12 cellular contexts compared by ENCODE assay signal in genomic region chr13:73717632-73718031, GRCh38.
DNase-seq lines count a peak whose midpoint lies in the region; ATAC-seq and TF ChIP-seq lines count a peak whose summit lies in the region.
"Had no signal": no experiment of that assay in that cellular context is flagged by ENCODE, and none has a peak within 500 bp of the region (broad histone marks: within the 10 kb centered on the region; RNA-seq: fewer than 3 reads in every experiment).

No MANE protein-coding gene starts in this region.

- ATAC-seq in T-helper 17 cell = no peak
- peak; percentile 69 for ATAC-seq in stimulated activated effector memory CD8-positive, alpha-beta T cell treated with anti-CD3 and anti-CD28 coated beads, Interleukin-12 subunit alpha, Interleukin-12 subunit beta, amount 100 ng/mL, for 72 hours

- TF ChIP-seq CTCF in epithelial cell of esophagus (IDR thresholded peaks at IDR 0.05; ENCODE audit: insufficient read depth, low read depth, low read length, missing control alignments) = no peak
- no peak for TF ChIP-seq CTCF in spleen (IDR thresholded peaks at IDR 0.05 in 8 of 11, conservative IDR thresholded peaks at IDR 0.05 in 3 of 11)
- TF ChIP-seq CTCF in tibial nerve (IDR thresholded peaks at IDR 0.05) = no peak
- TF ChIP-seq CTCF in smooth muscle cell (IDR thresholded peaks at IDR 0.05; ENCODE audit: borderline replicate concordance, insufficient read depth, poor library complexity, severe bottlenecking) = no peak

- H3K9ac ChIP-seq in smooth muscle cell (ENCODE audit: low read depth) = no peak overlapping the region

- H3K27me3 Mint-ChIP-seq in activated naive CD4-positive, alpha-beta T cell treated with anti-CD3 and anti-CD28 coated beads for 36 hours (ENCODE audit: low read depth) = no peaks in the 10 kb centered on the region
- no peaks in the 10 kb centered on the region for H3K27me3 Mint-ChIP-seq in T-helper 17 cell

- no peak for TF ChIP-seq EP300 in tibial nerve (IDR thresholded peaks at IDR 0.05)

- no peaks in the 10 kb centered on the region for H4K20me1 ChIP-seq in smooth muscle cell (ENCODE audit: low read depth)

- H3K9me3 ChIP-seq in T-helper 17 cell (ENCODE audit: control insufficient read depth, low read length, poor library complexity, severe bottlenecking) = no peaks in the 10 kb centered on the region
- H3K9me3 ChIP-seq in spleen = no peaks in the 10 kb centered on the region
- no peaks in the 10 kb centered on the region for H3K9me3 ChIP-seq in tibial nerve
- H3K9me3 ChIP-seq in smooth muscle cell (replicated peaks; ENCODE audit: low read depth) = no peaks in the 10 kb centered on the region
- H3K9me3 ChIP-seq: heart left ventricle had no signal

- peak; percentile 22 for DNase-seq in activated naive CD4-positive, alpha-beta T cell treated with anti-CD3 and anti-CD28 coated beads for 36 hours
- DNase-seq in activated naive CD4-positive, alpha-beta T cell (lab: John Stamatoyannopoulos, UW) = no peak
- DNase-seq in T-helper 17 cell = no peak
- DNase-seq in epithelial cell of esophagus (ENCODE audit: low read depth) = peak; percentile 56
- DNase-seq in stimulated activated effector memory CD8-positive, alpha-beta T cell treated with anti-CD3 and anti-CD28 coated beads, Interleukin-12 subunit alpha, Interleukin-12 subunit beta, amount 100 ng/mL, for 72 hours (ENCODE audit: low spot score in 2 of 2) = no peak
- DNase-seq in spleen = no peak
- DNase-seq in tibial nerve (ENCODE audit: low spot score in 2 of 2) = no peak
- DNase-seq in smooth muscle cell (lab: John Stamatoyannopoulos, UW; ENCODE audit: unreplicated experiment) = no peak
- DNase-seq: activated effector memory CD4-positive, alpha-beta T cell treated with anti-CD3 and anti-CD28 coated beads, Interleukin-2, amount 50 U/mL, for 16 hours; C1 segment of cervical spinal cord; heart left ventricle had no signal

- no peak overlapping the region for H2AFZ ChIP-seq in smooth muscle cell (ENCODE audit: low read depth)

- H3K4me2 ChIP-seq in smooth muscle cell = no peak overlapping the region

- peaks cover 0 to 41% (median 9%) of the 10 kb centered on the region in 6 donors for H3K36me3 ChIP-seq in spleen
- peaks cover 0 to 26% (median 0%) of the 10 kb centered on the region in 3 donors for H3K36me3 ChIP-seq in tibial nerve
- H3K36me3 ChIP-seq in smooth muscle cell (ENCODE audit: low read depth) = no peaks in the 10 kb centered on the region

- H3K4me1 Mint-ChIP-seq in activated naive CD4-positive, alpha-beta T cell treated with anti-CD3 and anti-CD28 coated beads for 36 hours (ENCODE audit: low read depth) = peaks cover 70% of the 10 kb centered on the region
- H3K4me1 Mint-ChIP-seq in T-helper 17 cell = peaks cover 50% of the 10 kb centered on the region
- H3K4me1 Mint-ChIP-seq in stimulated activated effector memory CD8-positive, alpha-beta T cell treated with anti-CD3 and anti-CD28 coated beads, Interleukin-12 subunit alpha, Interleukin-12 subunit beta, amount 100 ng/mL, for 72 hours = peaks cover 56% of the 10 kb centered on the region

- H3K27ac ChIP-seq in spleen (peak overlapping the region in 2 of 8 donors; percentile 1 to 9), tibial nerve (no peak overlapping the region), smooth muscle cell (ENCODE audit: low read depth) (no peak overlapping the region)
- H3K27ac ChIP-seq: heart left ventricle, RWPE1 had no signal

- H3K4me3 ChIP-seq in epithelial cell of esophagus (ENCODE audit: low read length) (no peak overlapping the region), spleen (no peak overlapping the region), tibial nerve (no peak overlapping the region), smooth muscle cell (no peak overlapping the region)
- H3K4me3 ChIP-seq: heart left ventricle had no signal

- H3K9me3 Mint-ChIP-seq in activated naive CD4-positive, alpha-beta T cell treated with anti-CD3 and anti-CD28 coated beads for 36 hours = no peaks in the 10 kb centered on the region
- H3K9me3 Mint-ChIP-seq in stimulated activated effector memory CD8-positive, alpha-beta T cell treated with anti-CD3 and anti-CD28 coated beads, Interleukin-12 subunit alpha, Interleukin-12 subunit beta, amount 100 ng/mL, for 72 hours = no peaks in the 10 kb centered on the region

- CTCF ChIA-PET in activated naive CD4-positive, alpha-beta T cell treated with anti-CD3 and anti-CD28 coated beads for 36 hours (lab: Charles Lee) = interaction anchor here (1.3 to 2.7 kb wide), 2 partner anchors 13 to 50 kb away, joined by 3 to 8 read pairs; no protein-coding TSS in a partner anchor

- no peak overlapping the region for H3K27ac Mint-ChIP-seq in activated naive CD4-positive, alpha-beta T cell treated with anti-CD3 and anti-CD28 coated beads for 36 hours
- H3K27ac Mint-ChIP-seq in T-helper 17 cell = peak overlapping the region; percentile 96
- peak overlapping the region; percentile 4 for H3K27ac Mint-ChIP-seq in stimulated activated effector memory CD8-positive, alpha-beta T cell treated with anti-CD3 and anti-CD28 coated beads, Interleukin-12 subunit alpha, Interleukin-12 subunit beta, amount 100 ng/mL, for 72 hours

- intact Hi-C loops in activated naive CD4-positive, alpha-beta T cell treated with anti-CD3 and anti-CD28 coated beads for 36 hours (cut with micrococcal nuclease) = loop anchor here (5.0 to 10.0 kb wide), 5 partner anchors 205 to 1610 kb away; partner anchors contain the start of genes DIS3 and PIBF1
- intact Hi-C loops in spleen (cut with DNase I; ENCODE audit: low total_unique reads) = no loop called here

- no peaks in the 10 kb centered on the region for H3F3A ChIP-seq in smooth muscle cell (ENCODE audit: low read depth)

- TF ChIP-seq POLR2A in spleen (IDR thresholded peaks at IDR 0.05) (no peak), tibial nerve (IDR thresholded peaks at IDR 0.05) (no peak)

- peaks cover 22% of the 10 kb centered on the region for H3K36me3 Mint-ChIP-seq in activated naive CD4-positive, alpha-beta T cell treated with anti-CD3 and anti-CD28 coated beads for 36 hours (ENCODE audit: low read depth)
- peaks cover 11% of the 10 kb centered on the region for H3K36me3 Mint-ChIP-seq in T-helper 17 cell (ENCODE audit: low read depth)
- H3K36me3 Mint-ChIP-seq in stimulated activated effector memory CD8-positive, alpha-beta T cell treated with anti-CD3 and anti-CD28 coated beads, Interleukin-12 subunit alpha, Interleukin-12 subunit beta, amount 100 ng/mL, for 72 hours = peaks cover 20% of the 10 kb centered on the region

- WGBS in spleen, 5 donors = 46 to 73% (median 64%) methylated on average over 2 of the region's 2 CpGs
- WGBS in tibial nerve, 2 donors = 61 to 67% methylated on average over 2 of the region's 2 CpGs
- 21% methylated on average over 2 of the region's 2 CpGs for WGBS in smooth muscle cell (ENCODE audit: low lambda C conversion rate)

- peaks cover 0 to 24% (median 0%) of the 10 kb centered on the region in 6 donors for H3K4me1 ChIP-seq in spleen
- H3K4me1 ChIP-seq in tibial nerve = peaks cover 0 to 9% (median 0%) of the 10 kb centered on the region in 4 donors
- no peaks in the 10 kb centered on the region for H3K4me1 ChIP-seq in smooth muscle cell (ENCODE audit: low read depth)

- no peaks in the 10 kb centered on the region for H3K27me3 ChIP-seq in spleen (replicated peaks in 1 of 7)
- no peaks in the 10 kb centered on the region for H3K27me3 ChIP-seq in tibial nerve
- no peaks in the 10 kb centered on the region for H3K27me3 ChIP-seq in smooth muscle cell (ENCODE audit: low read depth)
- H3K27me3 ChIP-seq: heart left ventricle had no signal

- H3K4me3 Mint-ChIP-seq in activated naive CD4-positive, alpha-beta T cell treated with anti-CD3 and anti-CD28 coated beads for 36 hours = no peak overlapping the region
- H3K4me3 Mint-ChIP-seq in T-helper 17 cell = peak overlapping the region; percentile 41
- H3K4me3 Mint-ChIP-seq in stimulated activated effector memory CD8-positive, alpha-beta T cell treated with anti-CD3 and anti-CD28 coated beads, Interleukin-12 subunit alpha, Interleukin-12 subunit beta, amount 100 ng/mL, for 72 hours = no peak overlapping the region

- H3K79me2 ChIP-seq in smooth muscle cell (ENCODE audit: low read depth) = no peaks in the 10 kb centered on the region

Comparison
In these comparisons a context has a peak if more than half of its experiments do, and no peak if none do; other contexts are left out.
1. DNase-seq: peak in activated naive CD4-positive, alpha-beta T cell treated with anti-CD3 and anti-CD28 coated beads for 36 hours (single experiment) and epithelial cell of esophagus (single experiment); none in activated naive CD4-positive, alpha-beta T cell (0 of 4), T-helper 17 cell (0 of 3), stimulated activated effector memory CD8-positive, alpha-beta T cell treated with anti-CD3 and anti-CD28 coated beads, Interleukin-12 subunit alpha, Interleukin-12 subunit beta, amount 100 ng/mL, for 72 hours (0 of 2), spleen (single experiment), tibial nerve (0 of 2) and smooth muscle cell (single experiment).